In the genomic region with DNA sequence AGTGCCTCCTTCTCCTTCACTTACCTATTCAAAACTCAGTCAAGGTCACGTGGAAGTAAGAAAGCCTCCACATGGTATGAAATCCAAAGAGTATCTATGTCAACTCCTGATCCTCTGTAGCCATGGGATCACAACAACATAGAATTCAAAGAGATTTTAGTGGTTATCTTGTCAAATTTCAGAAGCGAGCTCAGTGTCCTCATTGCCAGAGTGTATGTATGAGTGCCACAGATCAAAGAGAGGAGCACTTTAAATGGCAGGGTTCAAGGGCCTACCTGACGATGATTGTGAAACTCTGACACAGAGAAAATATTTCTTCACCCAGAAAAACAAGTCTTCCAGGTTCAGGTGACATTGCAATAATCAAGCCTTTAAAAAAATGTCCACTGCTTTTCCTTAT, we compare ENCODE assay signal across 26 cellular contexts. TPM values are rescaled to one million over a fixed set of nuclear protein-coding genes. Genes with fewer than 3 reads are reported as not detected.
"Had no signal": no experiment of that assay in that cellular context is flagged by ENCODE, and none has a peak within 500 bp of the region (broad histone marks: within the 10 kb centered on the region; RNA-seq: fewer than 3 reads in every experiment).

No MANE protein-coding gene starts in this region.

- H3K36me3 Mint-ChIP-seq: activated naive CD8-positive, alpha-beta T cell treated with anti-CD3 and anti-CD28 coated beads for 36 hours; immature natural killer cell; stimulated activated naive B cell treated with anti-CD40 and anti-IgM and Interleukin-4, amounts not matched to agents 10 μg/mL and 1 μg/mL and 100 μg/mL, for 72 hours had no signal

- H3K9me2 ChIP-seq: SK-N-SH had no signal

- H3K27me3 Mint-ChIP-seq: activated naive CD8-positive, alpha-beta T cell treated with anti-CD3 and anti-CD28 coated beads for 36 hours had no signal

- H3K4me3 ChIP-seq: mucosa of descending colon, pancreas, upper lobe of left lung had no signal

- H3K9me3 Mint-ChIP-seq: activated naive CD8-positive, alpha-beta T cell treated with anti-CD3 and anti-CD28 coated beads for 36 hours; activated T-cell treated with anti-CD3 and anti-CD28 coated beads, Interleukin-2, amount 50 U/mL, for 4 hours; nephron progenitor cell; stimulated activated naive B cell treated with anti-CD40 and anti-IgM and Interleukin-4, amounts not matched to agents 10 μg/mL and 1 μg/mL and 100 μg/mL, for 72 hours had no signal

- H3K27ac ChIP-seq: foreskin keratinocyte, pancreas had no signal

- ATAC-seq: activated T-cell treated with anti-CD3 and anti-CD28 coated beads, Interleukin-2, amount 50 U/mL, for 4 hours; foreskin keratinocyte; mucosa of descending colon; pancreas; sciatic nerve; stimulated activated naive B cell treated with anti-CD40 and anti-IgM and Interleukin-4, amounts not matched to agents 10 μg/mL and 1 μg/mL and 100 μg/mL, for 72 hours had no signal

- FAIRE-seq: endometrium, pancreas, small intestine, TTC549 had no signal

- H3K4me1 Mint-ChIP-seq: activated naive CD8-positive, alpha-beta T cell treated with anti-CD3 and anti-CD28 coated beads for 36 hours; immature natural killer cell; stimulated activated naive B cell treated with anti-CD40 and anti-IgM and Interleukin-4, amounts not matched to agents 10 μg/mL and 1 μg/mL and 100 μg/mL, for 72 hours had no signal

- H3K4me3 Mint-ChIP-seq: activated naive CD8-positive, alpha-beta T cell treated with anti-CD3 and anti-CD28 coated beads for 36 hours; activated T-cell treated with anti-CD3 and anti-CD28 coated beads, Interleukin-2, amount 50 U/mL, for 4 hours; immature natural killer cell; nephron progenitor cell; stimulated activated naive B cell treated with anti-CD40 and anti-IgM and Interleukin-4, amounts not matched to agents 10 μg/mL and 1 μg/mL and 100 μg/mL, for 72 hours had no signal

- DNase-seq: activated CD8-positive, alpha-beta memory T cell treated with anti-CD3 and anti-CD28 coated beads for 24 hours; activated CD8-positive, alpha-beta memory T cell treated with anti-CD3 and anti-CD28 coated beads, Interleukin-2, amount 50 U/mL, for 4 hours; activated naive CD4-positive, alpha-beta T cell treated with Interleukin-2 at 50 U/mL for 16 hours; activated naive CD8-positive, alpha-beta T cell treated with anti-CD3 and anti-CD28 coated beads for 36 hours; activated T-cell treated with anti-CD3 and anti-CD28 coated beads, Interleukin-2, amount 50 U/mL, for 4 hours; amniotic stem cell; erythroblast; foreskin keratinocyte; immature natural killer cell; kidney glomerular epithelial cell; mesendoderm; mucosa of descending colon; nephron progenitor cell; pancreas; SK-N-SH; small intestine; stimulated activated CD4-positive, alpha-beta T cell treated with anti-CD3 and anti-CD28 coated beads, Interleukin-15, amount 100 ng/mL, for 24 hours; stimulated activated CD4-positive, alpha-beta T cell treated with anti-CD3 and anti-CD28 coated beads, Interleukin-2, amount 100 ng/mL, for 48 hours; stimulated activated CD8-positive, alpha-beta memory T cell treated with anti-CD3 and anti-CD28 coated beads, Interleukin-4, amount 100 ng/mL, for 48 hours; stimulated activated naive B cell treated with anti-CD40 and anti-IgM and Interleukin-4, amounts not matched to agents 10 μg/mL and 1 μg/mL and 100 μg/mL, for 72 hours; upper lobe of left lung had no signal

- H3K27ac Mint-ChIP-seq: activated naive CD8-positive, alpha-beta T cell treated with anti-CD3 and anti-CD28 coated beads for 36 hours; immature natural killer cell; nephron progenitor cell; stimulated activated naive B cell treated with anti-CD40 and anti-IgM and Interleukin-4, amounts not matched to agents 10 μg/mL and 1 μg/mL and 100 μg/mL, for 72 hours had no signal

- H3K4me2 ChIP-seq: SK-N-SH had no signal

- H3K9me3 ChIP-seq: mucosa of descending colon, pancreas, SK-N-SH, upper lobe of left lung had no signal

- H3K4me1 ChIP-seq: foreskin keratinocyte had no signal

- H3K27me3 ChIP-seq: foreskin keratinocyte, upper lobe of left lung had no signal

- H3K36me3 ChIP-seq: pancreas, upper lobe of left lung had no signal

RNA-seq across cellular contexts. Expression of a gene that starts 1.2 kb away (rescaled TPM):
- total RNA-seq: chondrocyte; sciatic nerve; T-helper 2 cell treated with Interferon-gamma antibody and Interleukin-4, amounts not matched to agents 100 ng/mL and 5 ng/mL, for 36 hours had no signal
- polyA plus RNA-seq: immature natural killer cell, SK-N-SH had no signal
